Comparison of ENCODE assay signal across 11 cellular contexts in the genomic region with DNA sequence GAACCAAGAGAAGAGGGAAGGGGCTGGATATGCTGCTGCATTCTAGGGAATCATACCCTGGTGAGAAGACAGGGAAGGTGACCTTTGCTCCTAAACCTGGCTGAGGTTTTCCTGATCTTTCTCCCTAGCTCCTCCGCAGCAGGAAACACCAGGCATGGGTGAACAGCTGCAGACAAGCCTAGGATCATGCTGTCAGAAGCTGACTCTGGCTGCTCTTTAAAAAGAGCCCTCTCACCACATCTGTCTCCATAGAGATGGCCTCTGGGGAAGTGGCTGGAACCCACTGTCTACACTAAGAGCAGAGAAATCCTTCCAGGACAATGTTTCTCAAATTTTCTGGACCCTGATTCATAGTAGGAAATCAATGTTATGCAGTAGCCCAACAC. TPM values are rescaled to one million over a fixed set of nuclear protein-coding genes. Genes with fewer than 3 reads are reported as not detected.
DNase-seq lines count a peak whose midpoint lies in the region; ATAC-seq lines count a peak whose summit lies in the region.
"Had no signal": no experiment of that assay in that cellular context is flagged by ENCODE, and none has a peak within 500 bp of the region (broad histone marks: within the 10 kb centered on the region; RNA-seq: fewer than 3 reads in every experiment).

No MANE protein-coding gene starts in this region.

- peak; percentile 24 for DNase-seq in NCI-H82 (lab: John Stamatoyannopoulos, UW)
- no peak for DNase-seq in NCI-H82 treated with DMSO at 0.1 percent for 48 hours (lab: John Stamatoyannopoulos, UW; ENCODE audit: unreplicated experiment)
- DNase-seq in central memory CD8-positive, alpha-beta T cell (ENCODE audit: low spot score in 2 of 2): no peak
- no peak for DNase-seq in left lobe of liver (ENCODE audit: low spot score)
- no peak for DNase-seq in stimulated activated effector memory CD8-positive, alpha-beta T cell treated with anti-CD3 and anti-CD28 coated beads, Interleukin-12 subunit alpha, Interleukin-12 subunit beta, amount 100 ng/mL, for 72 hours (ENCODE audit: low spot score in 2 of 2)
- DNase-seq in NCI-H524 (lab: John Stamatoyannopoulos, UW): no peak
- DNase-seq in caudate nucleus (lab: John Stamatoyannopoulos, UW): no peak
- DNase-seq: activated gamma-delta T cell, naive B cell had no signal

- H3K27ac ChIP-seq in caudate nucleus (ENCODE audit: low read depth, low read length): no peak overlapping the region

- H3K36me3 Mint-ChIP-seq in central memory CD8-positive, alpha-beta T cell (ENCODE audit: insufficient read depth): peaks cover 24% of the 10 kb centered on the region
- peaks cover 40% of the 10 kb centered on the region for H3K36me3 Mint-ChIP-seq in stimulated activated effector memory CD8-positive, alpha-beta T cell treated with anti-CD3 and anti-CD28 coated beads, Interleukin-12 subunit alpha, Interleukin-12 subunit beta, amount 100 ng/mL, for 72 hours

- no peaks in the 10 kb centered on the region for H3K9me3 Mint-ChIP-seq in central memory CD8-positive, alpha-beta T cell
- no peaks in the 10 kb centered on the region for H3K9me3 Mint-ChIP-seq in stimulated activated effector memory CD8-positive, alpha-beta T cell treated with anti-CD3 and anti-CD28 coated beads, Interleukin-12 subunit alpha, Interleukin-12 subunit beta, amount 100 ng/mL, for 72 hours
- H3K9me3 Mint-ChIP-seq: naive B cell, type B pancreatic cell had no signal

- H3K27me3 Mint-ChIP-seq in central memory CD8-positive, alpha-beta T cell: no peaks in the 10 kb centered on the region
- H3K27me3 Mint-ChIP-seq: naive B cell, type B pancreatic cell had no signal

- peak overlapping the region; percentile 34 for H3K4me3 Mint-ChIP-seq in central memory CD8-positive, alpha-beta T cell
- no peak overlapping the region for H3K4me3 Mint-ChIP-seq in stimulated activated effector memory CD8-positive, alpha-beta T cell treated with anti-CD3 and anti-CD28 coated beads, Interleukin-12 subunit alpha, Interleukin-12 subunit beta, amount 100 ng/mL, for 72 hours
- H3K4me3 Mint-ChIP-seq: type B pancreatic cell had no signal

- H3K27ac Mint-ChIP-seq in central memory CD8-positive, alpha-beta T cell (ENCODE audit: low read depth): peak overlapping the region; percentile 41
- peak overlapping the region; percentile 86 for H3K27ac Mint-ChIP-seq in stimulated activated effector memory CD8-positive, alpha-beta T cell treated with anti-CD3 and anti-CD28 coated beads, Interleukin-12 subunit alpha, Interleukin-12 subunit beta, amount 100 ng/mL, for 72 hours
- H3K27ac Mint-ChIP-seq: type B pancreatic cell had no signal

- peaks cover 88% of the 10 kb centered on the region for H3K4me1 Mint-ChIP-seq in central memory CD8-positive, alpha-beta T cell
- peaks cover 73% of the 10 kb centered on the region for H3K4me1 Mint-ChIP-seq in stimulated activated effector memory CD8-positive, alpha-beta T cell treated with anti-CD3 and anti-CD28 coated beads, Interleukin-12 subunit alpha, Interleukin-12 subunit beta, amount 100 ng/mL, for 72 hours

- ATAC-seq in central memory CD8-positive, alpha-beta T cell (replicated peaks; ENCODE audit: extremely low read depth, poor library complexity, severe bottlenecking): no peak
- ATAC-seq in left lobe of liver: peak; percentile 38
- no peak for ATAC-seq in stimulated activated effector memory CD8-positive, alpha-beta T cell treated with anti-CD3 and anti-CD28 coated beads, Interleukin-12 subunit alpha, Interleukin-12 subunit beta, amount 100 ng/mL, for 72 hours
- ATAC-seq in activated CD4-positive, CD25-positive, alpha-beta regulatory T cell treated with anti-CD3 and anti-CD28 coated beads, Interleukin-2, amount 50 U/mL, for 24 hours: no peak

RNA-seq across cellular contexts. Expression of gene CD34, which starts 57.6 kb away (rescaled TPM):
- 1.1 TPM for total RNA-seq in left lobe of liver
